12 cellular contexts compared by ENCODE assay signal in the genomic region with DNA sequence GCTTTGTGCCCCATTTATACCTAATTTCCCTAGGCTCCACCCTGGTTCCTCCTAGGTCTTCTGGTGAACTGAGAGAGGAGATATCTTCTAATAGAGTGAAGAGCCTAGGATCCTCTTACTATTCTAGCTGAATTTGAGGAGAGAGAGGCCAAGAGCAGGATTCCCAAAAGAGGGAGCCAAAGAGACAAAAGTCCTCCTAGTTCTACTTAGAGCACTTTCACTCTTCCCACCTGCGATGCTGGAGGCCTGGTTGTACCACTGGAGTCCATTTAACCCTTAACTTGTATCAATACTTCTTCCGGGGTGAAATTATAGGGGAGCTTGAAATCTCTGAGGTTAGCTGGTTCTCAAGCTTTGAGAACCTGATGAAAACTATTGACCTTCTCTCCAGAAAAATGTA. TPM values are rescaled to one million over a fixed set of nuclear protein-coding genes. Genes with fewer than 3 reads are reported as not detected.
DNase-seq lines count a peak whose midpoint lies in the region; ATAC-seq, FAIRE-seq and TF ChIP-seq lines count a peak whose summit lies in the region.
"Had no signal": no experiment of that assay in that cellular context is flagged by ENCODE, and none has a peak within 500 bp of the region (broad histone marks: within the 10 kb centered on the region; RNA-seq: fewer than 3 reads in every experiment).

No MANE protein-coding gene starts in this region.

- TF ChIP-seq EP300 in transverse colon (IDR thresholded peaks at IDR 0.05; ENCODE audit: low read depth), result no peak

- no peaks in the 10 kb centered on the region for H3K27me3 ChIP-seq in transverse colon

- no peak overlapping the region for H3K27ac ChIP-seq in transverse colon

- intact Hi-C loops in transverse colon (cut with DNase I; ENCODE audit: low total_unique reads), result no loop called here
- intact Hi-C loops in activated naive CD4-positive, alpha-beta T cell treated with anti-CD3 and anti-CD28 coated beads for 36 hours (cut with micrococcal nuclease), result loop anchor here (5.0 kb wide), 2 partner anchors 89 to 366 kb away; a partner anchor contains a TSS

- no peaks in the 10 kb centered on the region for H3K27me3 Mint-ChIP-seq in activated naive CD4-positive, alpha-beta T cell treated with anti-CD3 and anti-CD28 coated beads for 36 hours (ENCODE audit: low read depth)
- H3K27me3 Mint-ChIP-seq: activated CD4-positive, alpha-beta memory T cell treated with anti-CD3 and anti-CD28 coated beads, Interleukin-2, amount 10 ng/mL, durations not matched to agents 7 days and 5 days had no signal

- H3K36me3 Mint-ChIP-seq in activated naive CD4-positive, alpha-beta T cell treated with anti-CD3 and anti-CD28 coated beads for 36 hours (ENCODE audit: low read depth), result no peaks in the 10 kb centered on the region

- TF ChIP-seq CTCF in D721Med (IDR thresholded peaks at IDR 0.05; ENCODE audit: insufficient read depth, missing control alignments) (peak; percentile 42), transverse colon (IDR thresholded peaks at IDR 0.05) (no peak)

- DNase-seq in D721Med (ENCODE audit: insufficient read length, low spot score) (no peak), KBM-7 (peak; percentile 27), astrocyte of the hippocampus (ENCODE audit: low read depth, low spot score) (peak; percentile 47), lung microvascular endothelial cell (ENCODE audit: low read depth in 2 of 2) (peak; percentile 17 to 55), transverse colon (no peak), SIG-M5 (lab: John Stamatoyannopoulos, UW) (no peak)
- no peak for DNase-seq in activated naive CD4-positive, alpha-beta T cell treated with anti-CD3 and anti-CD28 coated beads for 36 hours
- DNase-seq: activated CD4-positive, alpha-beta memory T cell treated with anti-CD3 and anti-CD28 coated beads, Interleukin-2, amount 10 ng/mL, durations not matched to agents 7 days and 5 days; NCI-H1048 had no signal

- CTCF ChIA-PET in activated naive CD4-positive, alpha-beta T cell treated with anti-CD3 and anti-CD28 coated beads for 36 hours (lab: Charles Lee), result interaction anchor here (0.7 to 8.1 kb wide), 3 partner anchors 88 to 129 kb away, joined by 3 to 213 read pairs (median 6); no protein-coding TSS in a partner anchor

- 40 to 50% methylated on average over 1 to 2 of the region's 2 CpGs for WGBS in transverse colon (ENCODE audit: low coverage in 1 of 2), 2 donors

- peaks cover 5 to 22% (median 16%) of the 10 kb centered on the region in 4 donors for H3K4me1 ChIP-seq in transverse colon

- H3K4me3 ChIP-seq in transverse colon, result no peak overlapping the region
- H3K4me3 ChIP-seq: mucosa of descending colon had no signal

- H3K27ac Mint-ChIP-seq in activated naive CD4-positive, alpha-beta T cell treated with anti-CD3 and anti-CD28 coated beads for 36 hours, result no peak overlapping the region
- H3K27ac Mint-ChIP-seq: activated CD4-positive, alpha-beta memory T cell treated with anti-CD3 and anti-CD28 coated beads, Interleukin-2, amount 10 ng/mL, durations not matched to agents 7 days and 5 days had no signal

- TF ChIP-seq POLR2A in transverse colon (IDR thresholded peaks at IDR 0.05), result no peak

- FAIRE-seq in D721Med (lab: Jason Lieb, UNC), result no peak
- FAIRE-seq: GM12892 had no signal

- H3K9me3 Mint-ChIP-seq in activated naive CD4-positive, alpha-beta T cell treated with anti-CD3 and anti-CD28 coated beads for 36 hours, result no peaks in the 10 kb centered on the region
- H3K9me3 Mint-ChIP-seq: activated CD4-positive, alpha-beta memory T cell treated with anti-CD3 and anti-CD28 coated beads, Interleukin-2, amount 10 ng/mL, durations not matched to agents 7 days and 5 days had no signal

- peaks cover 4% of the 10 kb centered on the region for H3K4me1 Mint-ChIP-seq in activated naive CD4-positive, alpha-beta T cell treated with anti-CD3 and anti-CD28 coated beads for 36 hours (ENCODE audit: low read depth)

- in situ Hi-C loops in KBM-7 (cut with MboI; ENCODE audit: low pct_unique_long_range_greater_than_20kb, low sequenced_read_pairs) (no loop called here), transverse colon (cut with MboI; ENCODE audit: low pct_ligation_motif_present in 1 of 4, low pct_unique_long_range_greater_than_20kb in 1 of 4, low sequenced_read_pairs in 3 of 4) (loop anchor here (5.0 to 25.0 kb wide), 4 partner anchors 126 to 321 kb away; a partner anchor contains a TSS)

- H3K9me3 ChIP-seq in transverse colon, result no peaks in the 10 kb centered on the region
- H3K9me3 ChIP-seq: mucosa of descending colon had no signal

- no peak overlapping the region for H3K4me3 Mint-ChIP-seq in activated naive CD4-positive, alpha-beta T cell treated with anti-CD3 and anti-CD28 coated beads for 36 hours
- H3K4me3 Mint-ChIP-seq: activated CD4-positive, alpha-beta memory T cell treated with anti-CD3 and anti-CD28 coated beads, Interleukin-2, amount 10 ng/mL, durations not matched to agents 7 days and 5 days had no signal

- no peaks in the 10 kb centered on the region for H3K36me3 ChIP-seq in transverse colon

- ATAC-seq in GM19455 (IDR thresholded peaks at IDR 0.05; ENCODE audit: unreplicated experiment), result no peak
- ATAC-seq: mucosa of descending colon had no signal

RNA-seq across cellular contexts. Expression of a gene that starts 3.4 kb away (rescaled TPM):
- 10.7 and 11.6 TPM in 2 replicates for total RNA-seq in lung microvascular endothelial cell
- total RNA-seq in transverse colon, result 10 to 100 TPM; 15.3 to 99.9 (median 46.0) TPM
- 10 to 100 TPM; 32.4 to 35.3 TPM for total RNA-seq in activated naive CD4-positive, alpha-beta T cell treated with anti-CD3 and anti-CD28 coated beads for 36 hours

RNA-seq across cellular contexts. Expression of a gene that starts 8.1 kb away (rescaled TPM):
- total RNA-seq in lung microvascular endothelial cell, result under 0.01 and 0.40 TPM in 2 replicates
- 1 to 10 TPM in 3 of 4 donors, under 1 TPM in 1; 1.00 to 3.7 (median 1.9) TPM for total RNA-seq in transverse colon
- total RNA-seq in activated naive CD4-positive, alpha-beta T cell treated with anti-CD3 and anti-CD28 coated beads for 36 hours, result under 1 TPM; 0.35 to 0.55 TPM

Comparison
In these comparisons a context has a peak if more than half of its experiments do, and no peak if none do; other contexts are left out.
1. DNase-seq: peak in KBM-7 (single experiment), astrocyte of the hippocampus (single experiment) and lung microvascular endothelial cell (2 of 2); none in D721Med (single experiment), transverse colon (single experiment), SIG-M5 (single experiment) and activated naive CD4-positive, alpha-beta T cell treated with anti-CD3 and anti-CD28 coated beads for 36 hours (single experiment).